Comparison of ENCODE assay signal across 9 cellular contexts in genomic region chr20:34562643-34563042, GRCh38. TPM values are rescaled to one million over a fixed set of nuclear protein-coding genes. Genes with fewer than 3 reads are reported as not detected.
DNase-seq lines count a peak whose midpoint lies in the region; ATAC-seq and TF ChIP-seq lines count a peak whose summit lies in the region.
"Had no signal": no experiment of that assay in that cellular context is flagged by ENCODE, and none has a peak within 500 bp of the region (broad histone marks: within the 10 kb centered on the region; RNA-seq: fewer than 3 reads in every experiment).

No MANE protein-coding gene starts in this region.

- no peaks in the 10 kb centered on the region for H3K27me3 ChIP-seq in MM.1S (replicated peaks; ENCODE audit: insufficient read depth, low read length)
- H3K27me3 ChIP-seq: adrenal gland had no signal

- H3K36me3 ChIP-seq in MM.1S (replicated peaks; ENCODE audit: insufficient read depth, low read length), result no peaks in the 10 kb centered on the region
- H3K36me3 ChIP-seq: adrenal gland had no signal

- H3K27ac ChIP-seq in MM.1S (ENCODE audit: low read length), result no peak overlapping the region
- H3K27ac ChIP-seq: adrenal gland had no signal

- H3K9me2 ChIP-seq in MM.1S (replicated peaks; ENCODE audit: insufficient read depth, low read length), result no peaks in the 10 kb centered on the region

- H3K4me3 ChIP-seq in MM.1S (ENCODE audit: low read length), result no peak overlapping the region
- H3K4me3 ChIP-seq: adrenal gland had no signal

- DNase-seq in SHP77 (lab: John Stamatoyannopoulos, UW) (peak; percentile 28 to 60), SHP77 treated with DMSO at 0.1 percent for 48 hours (lab: John Stamatoyannopoulos, UW) (no peak), MM.1S (peak; percentile 15), dermis blood vessel endothelial cell (peak; percentile 73), epidermal melanocyte (ENCODE audit: insufficient read length, low spot score) (no peak)
- DNase-seq in stimulated activated CD8-positive, alpha-beta memory T cell treated with anti-CD3 and anti-CD28 coated beads, Interleukin-4, amount 100 ng/mL, for 48 hours, result peak; percentile 40
- DNase-seq in stimulated activated CD4-positive, alpha-beta T cell treated with anti-CD3 and anti-CD28 coated beads, Interleukin-2, amount 100 ng/mL, for 48 hours, result no peak
- DNase-seq: adrenal gland had no signal

- ATAC-seq in HG02870 (IDR thresholded peaks at IDR 0.05; ENCODE audit: unreplicated experiment), result no peak

- no peaks in the 10 kb centered on the region for H4K20me1 ChIP-seq in MM.1S (ENCODE audit: insufficient read depth, low read length)

- TF ChIP-seq CTCF in MM.1S (IDR thresholded peaks at IDR 0.05; ENCODE audit: low read length), result peak; percentile 40

- H3K79me2 ChIP-seq in MM.1S (ENCODE audit: low read length), result no peaks in the 10 kb centered on the region

- H3F3A ChIP-seq in MM.1S (ENCODE audit: insufficient read depth, low read length), result no peaks in the 10 kb centered on the region

- no peak overlapping the region for H2AFZ ChIP-seq in MM.1S (ENCODE audit: low read length)

- no peak overlapping the region for H3K4me2 ChIP-seq in MM.1S (ENCODE audit: low read depth, low read length)

- no peaks in the 10 kb centered on the region for H3K9me3 ChIP-seq in MM.1S (replicated peaks; ENCODE audit: insufficient read depth, low read length)
- H3K9me3 ChIP-seq: adrenal gland had no signal

- H3K9ac ChIP-seq in MM.1S (ENCODE audit: low read length), result no peak overlapping the region

- H3K4me1 ChIP-seq in MM.1S (ENCODE audit: low read length), result no peaks in the 10 kb centered on the region

RNA-seq across cellular contexts. Expression of gene MAP1LC3A, which starts 4.1 kb away (rescaled TPM):
- total RNA-seq in dermis blood vessel endothelial cell, result 20.9 and 45.8 TPM in 2 replicates

RNA-seq across cellular contexts. Expression of gene DYNLRB1, which starts 46.4 kb away (rescaled TPM):
- total RNA-seq in dermis blood vessel endothelial cell, result 29.6 and 36.9 TPM in 2 replicates

Comparison
In these comparisons a context has a peak if more than half of its experiments do, and no peak if none do; other contexts are left out.
1. DNase-seq: peak in SHP77 (2 of 2), MM.1S (single experiment), dermis blood vessel endothelial cell (single experiment) and stimulated activated CD8-positive, alpha-beta memory T cell treated with anti-CD3 and anti-CD28 coated beads, Interleukin-4, amount 100 ng/mL, for 48 hours (single experiment); none in SHP77 treated with DMSO at 0.1 percent for 48 hours (single experiment), epidermal melanocyte (single experiment) and stimulated activated CD4-positive, alpha-beta T cell treated with anti-CD3 and anti-CD28 coated beads, Interleukin-2, amount 100 ng/mL, for 48 hours (0 of 2).